In the genomic region with DNA sequence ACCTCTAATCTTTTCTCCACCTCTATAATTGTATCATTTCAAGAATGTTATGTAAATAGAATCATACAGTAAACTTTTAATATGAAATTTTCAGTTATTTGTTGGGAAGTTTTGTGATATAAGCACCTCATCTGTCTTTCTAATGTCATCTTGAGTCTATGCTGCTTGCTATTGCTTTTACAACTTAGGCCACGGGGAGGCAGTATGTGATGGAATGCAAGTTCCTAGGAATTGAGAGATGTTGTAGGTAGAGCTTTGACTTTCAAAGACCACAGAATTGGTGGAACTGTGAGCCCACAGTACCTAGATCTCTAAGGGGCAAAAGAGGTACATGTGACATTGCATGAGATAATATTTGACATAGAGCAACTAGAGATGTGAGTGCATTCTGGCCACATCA, we compare ENCODE assay signal across 10 cellular contexts.
DNase-seq lines count a peak whose midpoint lies in the region; ATAC-seq and TF ChIP-seq lines count a peak whose summit lies in the region.
"Had no signal": no experiment of that assay in that cellular context is flagged by ENCODE, and none has a peak within 500 bp of the region (broad histone marks: within the 10 kb centered on the region; RNA-seq: fewer than 3 reads in every experiment).

No MANE protein-coding gene starts in this region.

- TF ChIP-seq CTCF in DND-41 (IDR thresholded peaks at IDR 0.05; ENCODE audit: borderline replicate concordance, extremely low read depth, low read length, poor library complexity, severe bottlenecking) (peak; percentile 53), H9 (conservative IDR thresholded peaks at IDR 0.05) (peak; percentile 80), mesothelial cell of epicardium (IDR thresholded peaks at IDR 0.05; ENCODE audit: unreplicated experiment) (no peak)

- no peak overlapping the region for H2BK12ac ChIP-seq in H9 (ENCODE audit: insufficient read length, low read depth, low read length)

- H4K91ac ChIP-seq in H9 (ENCODE audit: insufficient read length, low read depth, low read length) = no peak overlapping the region

- H3K79me2 ChIP-seq in DND-41 (ENCODE audit: insufficient read depth, low read length) = no peaks in the 10 kb centered on the region
- no peaks in the 10 kb centered on the region for H3K79me2 ChIP-seq in H9 (ENCODE audit: insufficient read depth, low read length)

- H2BK5ac ChIP-seq in H9 (ENCODE audit: insufficient read length, low read length) = no peak overlapping the region

- H3K9me3 ChIP-seq in DND-41 (ENCODE audit: insufficient read depth, low read length, severe bottlenecking) (no peaks in the 10 kb centered on the region), H9 (ENCODE audit: control insufficient read depth, low read depth, low read length) (no peaks in the 10 kb centered on the region)
- H3K9me3 ChIP-seq: SJSA1 had no signal

- H3K27me3 ChIP-seq in DND-41 (ENCODE audit: insufficient read depth, low read length, poor library complexity) (no peaks in the 10 kb centered on the region), H9 (ENCODE audit: insufficient read depth, low read length) (no peaks in the 10 kb centered on the region)
- H3K27me3 ChIP-seq: SJSA1 had no signal

- no peak overlapping the region for H3K4ac ChIP-seq in H9 (ENCODE audit: low read depth, low read length)

- H2BK120ac ChIP-seq in H9 (ENCODE audit: low read depth, low read length, poor library complexity, severe bottlenecking) = no peak overlapping the region

- H2BK20ac ChIP-seq in H9 (ENCODE audit: low read depth, low read length, poor library complexity, severe bottlenecking) = no peak overlapping the region

- no peak overlapping the region for H3K4me2 ChIP-seq in DND-41 (ENCODE audit: insufficient read depth, low read length)
- no peak overlapping the region for H3K4me2 ChIP-seq in H9 (ENCODE audit: insufficient read depth, insufficient read length, low read length)

- no peak overlapping the region for H4K8ac ChIP-seq in H9 (replicated peaks; ENCODE audit: insufficient read length, low read depth, low read length)

- H3K9ac ChIP-seq in DND-41 (ENCODE audit: low read depth, low read length) (no peak overlapping the region), H9 (ENCODE audit: extremely low read depth, insufficient read length, low read length) (no peak overlapping the region)

- no peak overlapping the region for H2BK15ac ChIP-seq in H9 (ENCODE audit: low read depth, low read length)

- H2AFZ ChIP-seq in DND-41 (ENCODE audit: low read depth, low read length) (no peak overlapping the region), H9 (ENCODE audit: low read length) (no peak overlapping the region)

- no peaks in the 10 kb centered on the region for H3K79me1 ChIP-seq in H9 (ENCODE audit: insufficient read depth, low read depth, low read length, poor library complexity, severe bottlenecking)

- H3K9me3 Mint-ChIP-seq in H9 = no peaks in the 10 kb centered on the region
- no peaks in the 10 kb centered on the region for H3K9me3 Mint-ChIP-seq in mesothelial cell of epicardium
- H3K9me3 Mint-ChIP-seq: activated naive CD4-positive, alpha-beta T cell treated with anti-CD3 and anti-CD28 coated beads, Interleukin-2, amount 50 U/mL, for 24 hours had no signal

- H3K36me3 ChIP-seq in DND-41 (ENCODE audit: insufficient read depth, low read length) = no peaks in the 10 kb centered on the region
- H3K36me3 ChIP-seq: SJSA1 had no signal

- H3K4me1 ChIP-seq in DND-41 (ENCODE audit: insufficient read depth, low read length) (no peaks in the 10 kb centered on the region), H9 (ENCODE audit: insufficient read depth, low read length) (no peaks in the 10 kb centered on the region)
- H3K4me1 ChIP-seq: SJSA1 had no signal

- H3K56ac ChIP-seq in H9 (ENCODE audit: insufficient read length, low read depth, low read length) = no peak overlapping the region

- H3K27ac ChIP-seq in DND-41 (ENCODE audit: low read length) = no peak overlapping the region
- no peak overlapping the region for H3K27ac ChIP-seq in H9 (ENCODE audit: insufficient read length, low read depth, low read length)
- H3K27ac ChIP-seq: SJSA1 had no signal

- peak; percentile 40 for DNase-seq in DND-41
- DNase-seq in H9 = peak; percentile 44
- peak; percentile 31 for DNase-seq in RPMI8226
- peak; percentile 74 for DNase-seq in iris pigment epithelial cell (ENCODE audit: low read depth)
- DNase-seq in SK-N-DZ (ENCODE audit: low spot score) = no peak
- no peak for DNase-seq in cortex of kidney (lab: John Stamatoyannopoulos, UW)
- no peak for DNase-seq in mesothelial cell of epicardium (ENCODE audit: low spot score in 2 of 2, unreplicated experiment in 2 of 2)

- peaks cover 2% of the 10 kb centered on the region; the same call in 1 of the 2 replicates for H3K27me3 Mint-ChIP-seq in H9 (ENCODE audit: low read depth)
- H3K27me3 Mint-ChIP-seq in mesothelial cell of epicardium (ENCODE audit: low read depth) = peaks cover 34% of the 10 kb centered on the region

- H2AK5ac ChIP-seq in H9 (ENCODE audit: insufficient read length, low read length) = no peak overlapping the region

- H3K18ac ChIP-seq in H9 (ENCODE audit: insufficient read length, low read depth, low read length) = no peak overlapping the region

- no peak overlapping the region for H3T11ph ChIP-seq in H9 (ENCODE audit: low read length)

- H3K4me3 ChIP-seq in DND-41 (ENCODE audit: low read depth in 1 of 2, low read length in 2 of 2) = no peak overlapping the region
- H3K4me3 ChIP-seq: SJSA1 had no signal

- H4K5ac ChIP-seq in H9 (ENCODE audit: insufficient read length, low read depth, low read length) = no peak overlapping the region

- H3K23me2 ChIP-seq in H9 (ENCODE audit: insufficient read length, low read depth, low read length, poor library complexity, severe bottlenecking) = no peaks in the 10 kb centered on the region

- ATAC-seq in DND-41 (ENCODE audit: insufficient read depth, low read depth) (peak; percentile 64; the same call in 2 of the 3 replicates), GM19463 (IDR thresholded peaks at IDR 0.05; ENCODE audit: unreplicated experiment) (no peak)

- H3K27ac Mint-ChIP-seq in H9 (no peak overlapping the region), mesothelial cell of epicardium (no peak overlapping the region)
- H3K27ac Mint-ChIP-seq: activated naive CD4-positive, alpha-beta T cell treated with anti-CD3 and anti-CD28 coated beads, Interleukin-2, amount 50 U/mL, for 24 hours had no signal

- H4K20me1 ChIP-seq in DND-41 (ENCODE audit: insufficient read depth, low read length) (no peaks in the 10 kb centered on the region), H9 (ENCODE audit: control insufficient read depth, insufficient read depth, insufficient read length) (no peaks in the 10 kb centered on the region)

- H3K4me3 Mint-ChIP-seq in H9 (no peak overlapping the region), mesothelial cell of epicardium (no peak overlapping the region)
- H3K4me3 Mint-ChIP-seq: activated naive CD4-positive, alpha-beta T cell treated with anti-CD3 and anti-CD28 coated beads, Interleukin-2, amount 50 U/mL, for 24 hours had no signal

- H3K23ac ChIP-seq in H9 (ENCODE audit: insufficient read length, low read depth, low read length) = no peak overlapping the region

- H3K4me1 Mint-ChIP-seq in H9 (0 out of 4 replicates have a peak, but pooled peaks cover 0 to 4% of the 10 kb centered on the region in 2 experiments), mesothelial cell of epicardium (no peaks in the 10 kb centered on the region)
- H3K4me1 Mint-ChIP-seq: activated naive CD4-positive, alpha-beta T cell treated with anti-CD3 and anti-CD28 coated beads, Interleukin-2, amount 50 U/mL, for 24 hours had no signal

- H3K36me3 Mint-ChIP-seq in H9 (ENCODE audit: insufficient read depth in 1 of 3, low read depth in 3 of 3) = no peaks in the 10 kb centered on the region
- no peaks in the 10 kb centered on the region for H3K36me3 Mint-ChIP-seq in mesothelial cell of epicardium
- H3K36me3 Mint-ChIP-seq: activated naive CD4-positive, alpha-beta T cell treated with anti-CD3 and anti-CD28 coated beads, Interleukin-2, amount 50 U/mL, for 24 hours had no signal

- no CpG with 5 or more reads among the region's 1 CpG for WGBS in H9 (ENCODE audit: extremely low coverage, insufficient read length, low lambda C conversion rate)

- H3K14ac ChIP-seq in H9 (ENCODE audit: insufficient read depth, low read length) = no peak overlapping the region

Comparison
In these comparisons a context has a peak if more than half of its experiments do, and no peak if none do; other contexts are left out.
1. DNase-seq: peak in DND-41 (single experiment), H9 (single experiment), RPMI8226 (single experiment) and iris pigment epithelial cell (single experiment); none in SK-N-DZ (single experiment), cortex of kidney (single experiment) and mesothelial cell of epicardium (0 of 2).